In genomic region chr14:72742682-72743195, GRCh38 we compare ENCODE assay signal across 22 cellular contexts.
DNase-seq lines count a peak whose midpoint lies in the region; ATAC-seq and TF ChIP-seq lines count a peak whose summit lies in the region.
"Had no signal": no experiment of that assay in that cellular context is flagged by ENCODE, and none has a peak within 500 bp of the region (broad histone marks: within the 10 kb centered on the region; RNA-seq: fewer than 3 reads in every experiment).

No MANE protein-coding gene starts in this region.

- H3K9me3 Mint-ChIP-seq in mesothelial cell of epicardium = peaks cover 2% of the 10 kb centered on the region

- peak overlapping the region; percentile 56 for H3K27ac Mint-ChIP-seq in mesothelial cell of epicardium
- H3K27ac Mint-ChIP-seq: activated naive CD8-positive, alpha-beta T cell treated with anti-CD3 and anti-CD28 coated beads for 36 hours; endodermal cell had no signal

- H3K27me3 Mint-ChIP-seq in mesothelial cell of epicardium (ENCODE audit: low read depth) = peaks cover 29% of the 10 kb centered on the region
- H3K27me3 Mint-ChIP-seq: activated naive CD8-positive, alpha-beta T cell treated with anti-CD3 and anti-CD28 coated beads for 36 hours had no signal

- no peaks in the 10 kb centered on the region for H3K36me3 Mint-ChIP-seq in mesothelial cell of epicardium
- H3K36me3 Mint-ChIP-seq: activated naive CD8-positive, alpha-beta T cell treated with anti-CD3 and anti-CD28 coated beads for 36 hours had no signal

- H3K9me3 ChIP-seq in colonic mucosa = no peaks in the 10 kb centered on the region
- H3K9me3 ChIP-seq: esophagus squamous epithelium, gastrocnemius medialis, lower lobe of right lung had no signal

- no peak overlapping the region for H3K9ac ChIP-seq in colonic mucosa (ENCODE audit: low read depth in 2 of 2, low read length in 2 of 2)
- H3K9ac ChIP-seq: BLaER1 treated with 17β-estradiol and CSF1 and Interleukin-3, amounts not matched to agents 10 nM and 100 nM had no signal

- H3K4me3 ChIP-seq in colonic mucosa = no peak overlapping the region
- H3K4me3 ChIP-seq: BLaER1 treated with 17β-estradiol and CSF1 and Interleukin-3, amounts not matched to agents 10 nM and 100 nM; coronary artery; esophagus squamous epithelium; gastrocnemius medialis; lower lobe of right lung had no signal

- H3K27me3 ChIP-seq in colonic mucosa = no peaks in the 10 kb centered on the region
- H3K27me3 ChIP-seq: BLaER1 treated with 17β-estradiol and CSF1 and Interleukin-3, amounts not matched to agents 10 nM and 100 nM; gastrocnemius medialis had no signal

- peaks cover 48% of the 10 kb centered on the region for H3K4me1 Mint-ChIP-seq in mesothelial cell of epicardium
- H3K4me1 Mint-ChIP-seq: activated naive CD8-positive, alpha-beta T cell treated with anti-CD3 and anti-CD28 coated beads for 36 hours had no signal

- intact Hi-C loops in cardiac septum (cut with DNase I) (no loop called here), Right ventricle myocardium superior (cut with DNase I) (no loop called here), colonic mucosa (cut with DNase I) (no loop called here)

- no peak for ATAC-seq in Right ventricle myocardium superior (ENCODE audit: poor library complexity)
- ATAC-seq in HG03354 (IDR thresholded peaks at IDR 0.05; ENCODE audit: poor library complexity, severe bottlenecking, unreplicated experiment) = no peak
- ATAC-seq: gastrocnemius medialis, lower lobe of right lung had no signal

- no peaks in the 10 kb centered on the region for H3K4me1 ChIP-seq in colonic mucosa
- H3K4me1 ChIP-seq: esophagus squamous epithelium, lower lobe of right lung had no signal

- TF ChIP-seq CTCF in colonic mucosa (IDR thresholded peaks at IDR 0.05) (no peak), mesothelial cell of epicardium (IDR thresholded peaks at IDR 0.05; ENCODE audit: unreplicated experiment) (no peak)

- no peaks in the 10 kb centered on the region for H3K36me3 ChIP-seq in colonic mucosa
- H3K36me3 ChIP-seq: BLaER1 treated with 17β-estradiol and CSF1 and Interleukin-3, amounts not matched to agents 10 nM and 100 nM; esophagus squamous epithelium; gastrocnemius medialis; lower lobe of right lung had no signal

- peak overlapping the region; percentile 28 for H3K4me3 Mint-ChIP-seq in mesothelial cell of epicardium
- H3K4me3 Mint-ChIP-seq: activated naive CD8-positive, alpha-beta T cell treated with anti-CD3 and anti-CD28 coated beads for 36 hours; endodermal cell had no signal

- DNase-seq in cardiac septum (ENCODE audit: low spot score) (peak; percentile 73), Right ventricle myocardium superior (no peak), colonic mucosa (peak; percentile 13), mesothelial cell of epicardium (ENCODE audit: low spot score in 2 of 2, unreplicated experiment in 2 of 2) (peak in 1 of 2 experiments; percentile 38), ureter (ENCODE audit: low spot score) (peak; percentile 24), RKO (ENCODE audit: low spot score) (no peak)
- no peak for DNase-seq in activated T-cell treated with anti-CD3 and anti-CD28 coated beads, Interleukin-2, amount 50 U/mL, for 1 hour
- DNase-seq: activated CD4-positive, alpha-beta T cell treated with anti-CD3 and anti-CD28 coated beads for 48 hours; activated naive CD8-positive, alpha-beta T cell treated with anti-CD3 and anti-CD28 coated beads for 36 hours; COR-L47; DND-41; endodermal cell; esophagus squamous epithelium; gastrocnemius medialis; Karpas-422; lower lobe of right lung; MV-4-11; NCI-H187; RPMI8226 had no signal

- H3K27ac ChIP-seq in colonic mucosa = no peak overlapping the region
- H3K27ac ChIP-seq: BLaER1 treated with 17β-estradiol and CSF1 and Interleukin-3, amounts not matched to agents 10 nM and 100 nM; coronary artery; esophagus squamous epithelium; lower lobe of right lung had no signal

Comparison
In these comparisons a context has a peak if more than half of its experiments do, and no peak if none do; other contexts are left out.
1. DNase-seq: peak in cardiac septum (single experiment), colonic mucosa (single experiment) and ureter (single experiment); none in Right ventricle myocardium superior (single experiment), activated T-cell treated with anti-CD3 and anti-CD28 coated beads, Interleukin-2, amount 50 U/mL, for 1 hour (single experiment) and RKO (single experiment).